Comparison of ENCODE assay signal across 9 cellular contexts in genomic region chr1:10793129-10793651, GRCh38. TPM values are rescaled to one million over a fixed set of nuclear protein-coding genes. Genes with fewer than 3 reads are reported as not detected.
DNase-seq lines count a peak whose midpoint lies in the region; ATAC-seq, FAIRE-seq and TF ChIP-seq lines count a peak whose summit lies in the region.
"Had no signal": no experiment of that assay in that cellular context is flagged by ENCODE, and none has a peak within 500 bp of the region (broad histone marks: within the 10 kb centered on the region; RNA-seq: fewer than 3 reads in every experiment).

No MANE protein-coding gene starts in this region.

- peaks cover 53% of the 10 kb centered on the region for H3K27me3 Mint-ChIP-seq in activated naive CD4-positive, alpha-beta T cell treated with anti-CD3 and anti-CD28 coated beads, Interleukin-2, amount 10 ng/mL, durations not matched to agents 7 days and 5 days
- peaks cover 22 to 41% of the 10 kb centered on the region in 2 donors for H3K27me3 Mint-ChIP-seq in effector memory CD8-positive, alpha-beta T cell

- H3K4me3 ChIP-seq in WERI-Rb-1 (ENCODE audit: low read depth, low read length) (peak overlapping the region; percentile 83), kidney (ENCODE audit: low read length in 2 of 2) (peak overlapping the region in 1 of 2 donors; percentile 64), upper lobe of left lung (peak overlapping the region; percentile 43 to 92 (median 74))

- H3K36me3 ChIP-seq in WERI-Rb-1 (no peaks in the 10 kb centered on the region), kidney (ENCODE audit: control insufficient read depth in 1 of 2, insufficient read depth in 2 of 2, low read length in 2 of 2) (no peaks in the 10 kb centered on the region), upper lobe of left lung (no peaks in the 10 kb centered on the region)

- TF ChIP-seq POLR2A in upper lobe of left lung (IDR thresholded peaks at IDR 0.05): no peak

- H3K4me1 Mint-ChIP-seq in activated naive CD4-positive, alpha-beta T cell treated with anti-CD3 and anti-CD28 coated beads, Interleukin-2, amount 10 ng/mL, durations not matched to agents 7 days and 5 days: peaks cover 15% of the 10 kb centered on the region
- peaks cover 4 to 10% of the 10 kb centered on the region in 2 donors for H3K4me1 Mint-ChIP-seq in effector memory CD8-positive, alpha-beta T cell (ENCODE audit: low read depth in 2 of 2)

- H3K4me1 ChIP-seq in kidney (ENCODE audit: control insufficient read depth in 1 of 2, insufficient read depth in 1 of 2, low read depth in 1 of 2, low read length in 2 of 2): peaks cover 0 to 11% of the 10 kb centered on the region in 2 donors
- peaks cover 27 to 65% (median 50%) of the 10 kb centered on the region in 4 donors for H3K4me1 ChIP-seq in upper lobe of left lung

- H3K4me3 Mint-ChIP-seq in activated naive CD4-positive, alpha-beta T cell treated with anti-CD3 and anti-CD28 coated beads, Interleukin-2, amount 10 ng/mL, durations not matched to agents 7 days and 5 days: peak overlapping the region; percentile 19
- peak overlapping the region in 1 of 2 donors; percentile 53 for H3K4me3 Mint-ChIP-seq in effector memory CD8-positive, alpha-beta T cell

- 0 to 1% methylated on average over 9 of the region's 9 CpGs for WGBS in upper lobe of left lung, 2 donors

- H3K9me3 Mint-ChIP-seq in activated naive CD4-positive, alpha-beta T cell treated with anti-CD3 and anti-CD28 coated beads, Interleukin-2, amount 10 ng/mL, durations not matched to agents 7 days and 5 days: no peaks in the 10 kb centered on the region
- no peaks in the 10 kb centered on the region for H3K9me3 Mint-ChIP-seq in effector memory CD8-positive, alpha-beta T cell

- no peak overlapping the region for H3K27ac Mint-ChIP-seq in activated naive CD4-positive, alpha-beta T cell treated with anti-CD3 and anti-CD28 coated beads, Interleukin-2, amount 10 ng/mL, durations not matched to agents 7 days and 5 days
- no peak overlapping the region for H3K27ac Mint-ChIP-seq in effector memory CD8-positive, alpha-beta T cell

- intact Hi-C loops in kidney (cut with DNase I): no loop called here

- no peak for DNase-seq in activated naive CD4-positive, alpha-beta T cell treated with anti-CD3 and anti-CD28 coated beads, Interleukin-2, amount 10 ng/mL, durations not matched to agents 7 days and 5 days
- DNase-seq in activated naive CD4-positive, alpha-beta T cell treated with anti-CD3 and anti-CD28 coated beads, Interleukin-2, amount 50 U/mL, for 16 hours: no peak
- DNase-seq in WERI-Rb-1 (no peak), kidney (no peak), upper lobe of left lung (no peak), medulla oblongata (ENCODE audit: extremely low spot score) (no peak), NCI-H345 (lab: John Stamatoyannopoulos, UW) (no peak)
- DNase-seq in effector memory CD8-positive, alpha-beta T cell: no peak

- ATAC-seq in upper lobe of left lung (ENCODE audit: low FRiP score in 2 of 2): no peak
- no peak for ATAC-seq in effector memory CD8-positive, alpha-beta T cell (replicated peaks)

- TF ChIP-seq EP300 in upper lobe of left lung (IDR thresholded peaks at IDR 0.05): no peak

- H3K36me3 Mint-ChIP-seq in activated naive CD4-positive, alpha-beta T cell treated with anti-CD3 and anti-CD28 coated beads, Interleukin-2, amount 10 ng/mL, durations not matched to agents 7 days and 5 days: no peaks in the 10 kb centered on the region
- H3K36me3 Mint-ChIP-seq in effector memory CD8-positive, alpha-beta T cell (ENCODE audit: insufficient read depth): no peaks in the 10 kb centered on the region

- FAIRE-seq in kidney (lab: Jason Lieb, UNC): no peak
- FAIRE-seq: RCC 7860 had no signal

- peak overlapping the region; percentile 77 for H3K27ac ChIP-seq in WERI-Rb-1
- peak overlapping the region in 1 of 2 donors; percentile 69 for H3K27ac ChIP-seq in kidney (ENCODE audit: low read depth in 2 of 2, low read length in 2 of 2)
- peak overlapping the region in 3 of 4 donors; percentile 66 to 88 (median 84) for H3K27ac ChIP-seq in upper lobe of left lung

- H3K9ac ChIP-seq in kidney (ENCODE audit: low read length in 2 of 2): peak overlapping the region; percentile 9 to 17

- no peaks in the 10 kb centered on the region for H3K9me3 ChIP-seq in WERI-Rb-1 (ENCODE audit: severe bottlenecking)
- H3K9me3 ChIP-seq in kidney (ENCODE audit: control insufficient read depth in 1 of 2, low read length in 2 of 2): no peaks in the 10 kb centered on the region
- no peaks in the 10 kb centered on the region for H3K9me3 ChIP-seq in upper lobe of left lung

- H3K27me3 ChIP-seq in WERI-Rb-1 (ENCODE audit: insufficient read depth, low read depth, severe bottlenecking) (no peaks in the 10 kb centered on the region), upper lobe of left lung (peaks cover 0 to 17% (median 1%) of the 10 kb centered on the region in 4 donors)

- CTCF ChIA-PET in activated naive CD4-positive, alpha-beta T cell treated with anti-CD3 and anti-CD28 coated beads, Interleukin-2, amount 10 ng/mL, durations not matched to agents 7 days and 5 days (lab: Charles Lee): no interaction called here

- no peak for TF ChIP-seq CTCF in WERI-Rb-1 (IDR thresholded peaks at IDR 0.05; ENCODE audit: low read depth, low read length)
- TF ChIP-seq CTCF in kidney (IDR thresholded peaks at IDR 0.05; ENCODE audit: borderline replicate concordance, extremely low read depth, insufficient read depth): no peak
- no peak for TF ChIP-seq CTCF in upper lobe of left lung (IDR thresholded peaks at IDR 0.05)

RNA-seq across cellular contexts. Expression of gene CASZ1, which starts 3.3 kb away (rescaled TPM):
- total RNA-seq in kidney: 33.0 TPM
- polyA plus RNA-seq in kidney (ENCODE audit: insufficient read depth, low read depth, low replicate concordance): 10.1 TPM
- total RNA-seq in upper lobe of left lung: 100 to 1,000 TPM in 2 of 6 donors, 10 to 100 TPM in 4; 39.7 to 112 (median 60.8) TPM
